15 cellular contexts compared by ENCODE assay signal in the genomic region with DNA sequence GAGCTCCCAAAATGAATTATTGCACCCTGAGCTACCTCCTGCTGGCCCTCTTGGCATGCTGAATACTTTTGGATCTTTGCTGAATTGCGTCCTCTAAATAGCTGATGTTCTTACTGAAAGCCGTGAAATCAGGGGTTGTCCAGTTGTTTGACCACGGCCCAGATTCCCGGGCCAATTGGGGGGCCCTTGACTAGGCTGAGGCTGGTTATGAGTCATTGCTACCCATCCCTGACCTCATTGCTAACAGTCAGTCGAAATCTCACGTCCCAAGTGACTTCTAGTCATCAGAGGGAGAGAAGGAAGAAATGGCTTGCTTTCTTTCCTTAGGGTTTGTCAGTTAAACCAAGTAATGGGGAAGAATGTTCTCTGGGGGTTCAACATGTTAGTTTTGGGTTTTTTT. TPM values are rescaled to one million over a fixed set of nuclear protein-coding genes. Genes with fewer than 3 reads are reported as not detected.
DNase-seq lines count a peak whose midpoint lies in the region; ATAC-seq and TF ChIP-seq lines count a peak whose summit lies in the region.
"Had no signal": no experiment of that assay in that cellular context is flagged by ENCODE, and none has a peak within 500 bp of the region (broad histone marks: within the 10 kb centered on the region; RNA-seq: fewer than 3 reads in every experiment).

No MANE protein-coding gene starts in this region.

- H2BK5ac ChIP-seq in H9 (ENCODE audit: insufficient read length, low read length) (no peak overlapping the region), mesenchymal stem cell (ENCODE audit: low read depth, low read length, poor library complexity, severe bottlenecking) (no peak overlapping the region)

- H2AK5ac ChIP-seq in H9 (ENCODE audit: insufficient read length, low read length) = no peak overlapping the region
- H2AK5ac ChIP-seq in mesenchymal stem cell (ENCODE audit: low read length, severe bottlenecking) = peak overlapping the region; percentile 22

- no peak overlapping the region for H4K5ac ChIP-seq in H9 (ENCODE audit: insufficient read length, low read depth, low read length)

- no peak overlapping the region for H3K56ac ChIP-seq in H9 (ENCODE audit: insufficient read length, low read depth, low read length)

- H3K4me3 Mint-ChIP-seq in H9 = peak overlapping the region in 1 of 2 experiments; percentile 47; a peak in 3 of 5 replicates
- H3K4me3 Mint-ChIP-seq: type B pancreatic cell had no signal

- H3K27ac ChIP-seq in ACC112 (ENCODE audit: low read depth, low read length) = peak overlapping the region; percentile 91
- H3K27ac ChIP-seq in H9 (ENCODE audit: insufficient read length, low read depth, low read length) = no peak overlapping the region
- H3K27ac ChIP-seq in mesenchymal stem cell (ENCODE audit: low read length, poor library complexity, severe bottlenecking) = peak overlapping the region; percentile 1
- H3K27ac ChIP-seq: WERI-Rb-1 had no signal

- no peak overlapping the region for H3K4ac ChIP-seq in H9 (ENCODE audit: low read depth, low read length)
- H3K4ac ChIP-seq in mesenchymal stem cell (ENCODE audit: low read depth in 1 of 2, low read length in 2 of 2) = no peak overlapping the region

- H2BK12ac ChIP-seq in H9 (ENCODE audit: insufficient read length, low read depth, low read length) (no peak overlapping the region), mesenchymal stem cell (ENCODE audit: low read length in 2 of 2) (no peak overlapping the region)

- DNase-seq in H9 (no peak), adipocyte (ENCODE audit: low read depth) (no peak), mesenchymal stem cell (peak; percentile 49), G401 (ENCODE audit: low spot score) (no peak), activated T-cell treated with anti-CD3 and anti-CD28 coated beads for 4 hours (no peak), MG63 (no peak)
- DNase-seq: activated naive CD4-positive, alpha-beta T cell treated with Interleukin-2 at 50 U/mL for 16 hours; mammary epithelial cell; NCI-H1048; NCI-H2171; stimulated activated CD8-positive, alpha-beta memory T cell treated with anti-CD3 and anti-CD28 coated beads, Interleukin-4, amount 100 ng/mL, for 48 hours; WERI-Rb-1 had no signal

- H3K36me3 ChIP-seq in ACC112 (ENCODE audit: insufficient read depth, low read length) (peaks cover 16% of the 10 kb centered on the region; the same call in 1 of the 2 replicates), adipocyte (ENCODE audit: control insufficient read depth, insufficient read depth, low read length, severe bottlenecking) (no peaks in the 10 kb centered on the region), mesenchymal stem cell (ENCODE audit: control insufficient read depth in 1 of 2, insufficient read depth in 2 of 2, low read depth in 1 of 2, low read length in 2 of 2) (no peaks in the 10 kb centered on the region), MG63 (peaks cover 21% of the 10 kb centered on the region)

- WGBS in H9 (ENCODE audit: extremely low coverage, insufficient read length, low lambda C conversion rate) = no CpG with 5 or more reads among the region's 6 CpGs
- WGBS in mesenchymal stem cell = 34% methylated on average over 6 of the region's 6 CpGs

- H3T11ph ChIP-seq in H9 (ENCODE audit: low read length) = no peak overlapping the region

- H3K79me2 ChIP-seq in ACC112 (ENCODE audit: control insufficient read depth, insufficient read depth, low read length, unreplicated experiment) (peaks cover 3% of the 10 kb centered on the region), H9 (ENCODE audit: insufficient read depth, low read length) (no peaks in the 10 kb centered on the region)

- no peak for ATAC-seq in GM19467 (IDR thresholded peaks at IDR 0.05; ENCODE audit: unreplicated experiment)

- peak overlapping the region in 1 of 3 experiments; percentile 60; a peak in 2 of 7 replicates for H3K27ac Mint-ChIP-seq in H9
- H3K27ac Mint-ChIP-seq: type B pancreatic cell had no signal

- H3K27me3 Mint-ChIP-seq in H9 (ENCODE audit: low read depth) = peaks cover 65% of the 10 kb centered on the region
- H3K27me3 Mint-ChIP-seq: type B pancreatic cell had no signal

- H3K4me3 ChIP-seq in ACC112 (ENCODE audit: low read depth, low read length) = peak overlapping the region; percentile 75
- H3K4me3 ChIP-seq in adipocyte (ENCODE audit: low read length) = peak overlapping the region; percentile 78
- H3K4me3 ChIP-seq in mesenchymal stem cell (ENCODE audit: insufficient read depth in 1 of 2, low read depth in 1 of 2, low read length in 2 of 2) = peak overlapping the region in 1 of 2 experiments; percentile 70
- H3K4me3 ChIP-seq in MG63 = no peak overlapping the region

- H3K79me1 ChIP-seq in H9 (ENCODE audit: insufficient read depth, low read depth, low read length, poor library complexity, severe bottlenecking) (no peaks in the 10 kb centered on the region), mesenchymal stem cell (replicated peaks; ENCODE audit: low read length, poor library complexity, severe bottlenecking) (peaks cover 3% of the 10 kb centered on the region)

- TF ChIP-seq CTCF in H9 (conservative IDR thresholded peaks at IDR 0.05) = no peak

- H3K9me3 ChIP-seq in H9 (ENCODE audit: control insufficient read depth, low read depth, low read length) (no peaks in the 10 kb centered on the region), adipocyte (ENCODE audit: control insufficient read depth, low read length) (no peaks in the 10 kb centered on the region), mesenchymal stem cell (ENCODE audit: control insufficient read depth, low read length) (no peaks in the 10 kb centered on the region), MG63 (no peaks in the 10 kb centered on the region)

- H2BK20ac ChIP-seq in H9 (ENCODE audit: low read depth, low read length, poor library complexity, severe bottlenecking) = no peak overlapping the region

- H3K18ac ChIP-seq in H9 (ENCODE audit: insufficient read length, low read depth, low read length) = no peak overlapping the region
- no peak overlapping the region for H3K18ac ChIP-seq in mesenchymal stem cell (ENCODE audit: low read depth in 1 of 2, low read length in 2 of 2)

- H3K14ac ChIP-seq in H9 (ENCODE audit: insufficient read depth, low read length) (no peak overlapping the region), mesenchymal stem cell (ENCODE audit: low read length in 2 of 2) (no peak overlapping the region)

- peaks cover 0 to 3% (median 0%) of the 10 kb centered on the region in 3 experiments; a peak in 3 of 7 replicates for H3K36me3 Mint-ChIP-seq in H9 (ENCODE audit: insufficient read depth in 1 of 3, low read depth in 3 of 3)

- H3K4me2 ChIP-seq in H9 (ENCODE audit: insufficient read depth, insufficient read length, low read length) (peak overlapping the region; percentile 18), mesenchymal stem cell (ENCODE audit: low read length, poor library complexity, severe bottlenecking) (no peak overlapping the region)

- no peaks in the 10 kb centered on the region for H3K23me2 ChIP-seq in H9 (ENCODE audit: insufficient read length, low read depth, low read length, poor library complexity, severe bottlenecking)

- H3K9ac ChIP-seq in H9 (ENCODE audit: extremely low read depth, insufficient read length, low read length) = no peak overlapping the region
- peak overlapping the region; percentile 77 for H3K9ac ChIP-seq in adipocyte (ENCODE audit: low read length)
- H3K9ac ChIP-seq in mesenchymal stem cell (ENCODE audit: low read length) = peak overlapping the region; percentile 87

- peaks cover 54 to 58% of the 10 kb centered on the region in 2 experiments for H3K4me1 Mint-ChIP-seq in H9

- peak overlapping the region; percentile 61 for H2AFZ ChIP-seq in ACC112 (ENCODE audit: low read length, unreplicated experiment)
- H2AFZ ChIP-seq in H9 (ENCODE audit: low read length) = no peak overlapping the region
- H2AFZ ChIP-seq in mesenchymal stem cell (ENCODE audit: low read depth, low read length) = no peak overlapping the region

- in situ Hi-C loops in G401 (cut with HindIII; ENCODE audit: low sequenced_read_pairs) = no loop called here

- H4K20me1 ChIP-seq in H9 (ENCODE audit: control insufficient read depth, insufficient read depth, insufficient read length) = no peaks in the 10 kb centered on the region

- H3K9me3 Mint-ChIP-seq in H9 = no peaks in the 10 kb centered on the region; a peak in 1 of 5 replicates
- H3K9me3 Mint-ChIP-seq: type B pancreatic cell had no signal

- H3K4me1 ChIP-seq in ACC112 (ENCODE audit: control insufficient read depth, insufficient read depth, low read length, unreplicated experiment) (peaks cover 34% of the 10 kb centered on the region), H9 (ENCODE audit: insufficient read depth, low read length) (peaks cover 11% of the 10 kb centered on the region; the same call in 1 of the 2 replicates), adipocyte (ENCODE audit: control insufficient read depth, insufficient read depth, low read length) (peaks cover 44% of the 10 kb centered on the region), mesenchymal stem cell (ENCODE audit: control insufficient read depth, insufficient read depth, low read depth, low read length) (peaks cover 13% of the 10 kb centered on the region)

- H4K91ac ChIP-seq in H9 (ENCODE audit: insufficient read length, low read depth, low read length) (no peak overlapping the region), mesenchymal stem cell (ENCODE audit: low read length) (no peak overlapping the region)

- no peak overlapping the region for H3K23ac ChIP-seq in H9 (ENCODE audit: insufficient read length, low read depth, low read length)
- no peak overlapping the region for H3K23ac ChIP-seq in mesenchymal stem cell (ENCODE audit: low read length in 2 of 2)

- no peak overlapping the region for H2BK120ac ChIP-seq in H9 (ENCODE audit: low read depth, low read length, poor library complexity, severe bottlenecking)
- no peak overlapping the region for H2BK120ac ChIP-seq in mesenchymal stem cell (ENCODE audit: low read depth, low read length)

- H2BK15ac ChIP-seq in H9 (ENCODE audit: low read depth, low read length) (no peak overlapping the region), mesenchymal stem cell (ENCODE audit: low read depth, poor library complexity, severe bottlenecking) (no peak overlapping the region)

- H3K27me3 ChIP-seq in ACC112 (ENCODE audit: insufficient read depth, low read length) (no peaks in the 10 kb centered on the region), H9 (ENCODE audit: insufficient read depth, low read length) (peaks cover 27% of the 10 kb centered on the region), adipocyte (replicated peaks; ENCODE audit: control insufficient read depth, insufficient read depth, low read length) (no peaks in the 10 kb centered on the region), mesenchymal stem cell (ENCODE audit: control insufficient read depth in 1 of 2, insufficient read depth in 1 of 2, low read length in 2 of 2) (no peaks in the 10 kb centered on the region), MG63 (no peaks in the 10 kb centered on the region)

- H4K8ac ChIP-seq in H9 (replicated peaks; ENCODE audit: insufficient read length, low read depth, low read length) (no peak overlapping the region), mesenchymal stem cell (ENCODE audit: low read length) (no peak overlapping the region)

RNA-seq across cellular contexts. Expression of a gene that starts 37.4 kb away (rescaled TPM):
- total RNA-seq in H9 (2021) = 8.6 and 10.9 TPM in 2 replicates
- 26.9 TPM for polyA plus RNA-seq in mesenchymal stem cell (2013, experiment 1 of 2)
- 27.4 TPM for polyA plus RNA-seq in mesenchymal stem cell (2013, experiment 2 of 2)
- total RNA-seq in G401 (2014; rRNA removed; shearing (Covaris generic)) = 30.5 and 53.3 TPM in 2 replicates
- total RNA-seq in MG63 (2014; rRNA removed; shearing (Covaris generic); ENCODE audit: low replicate concordance) = 52.0 and 73.4 TPM in 2 replicates
